1 cellular context compared by ENCODE assay signal in the genomic region with DNA sequence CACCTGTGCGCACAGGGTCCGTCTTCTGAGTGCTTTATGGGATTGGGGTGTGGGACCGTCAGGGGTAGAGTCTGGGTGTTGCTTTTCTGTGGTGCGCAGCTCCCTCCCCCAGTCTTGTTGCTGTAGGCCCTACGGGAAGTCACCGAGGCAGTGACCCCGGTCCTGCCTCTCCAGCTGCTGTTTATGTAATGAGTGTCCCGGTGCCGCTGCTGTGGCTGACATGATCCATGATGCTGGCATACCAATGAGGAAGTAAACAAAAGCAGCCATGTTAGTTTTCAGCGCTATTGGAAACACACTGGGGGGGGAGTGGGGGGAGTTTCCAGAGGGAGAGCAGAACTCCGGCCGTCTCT.
TF ChIP-seq lines count a peak whose summit lies in the region.

No MANE protein-coding gene starts in this region.

TF ChIP-seq in HepG2, 621 proteins besides CTCF, POLR2A, EP300 and RAD21 (continued from another document and continues in another):
- TF ChIP-seq AKNA (CRISPR knock-in tag; IDR thresholded peaks at IDR 0.05; ENCODE audit: borderline replicate concordance): no peak
- TF ChIP-seq ARID5B (CRISPR knock-in tag; IDR thresholded peaks at IDR 0.05): no peak
- no peak for TF ChIP-seq NFIC (IDR thresholded peaks at IDR 0.05; ENCODE audit: low read length)
- TF ChIP-seq SSRP1 (CRISPR knock-in tag; IDR thresholded peaks at IDR 0.05): no peak
- no peak for TF ChIP-seq ATF7-NPFF (CRISPR knock-in tag; IDR thresholded peaks at IDR 0.05; ENCODE audit: low read depth)
- TF ChIP-seq ZSCAN25 (CRISPR knock-in tag; IDR thresholded peaks at IDR 0.05): no peak
- TF ChIP-seq, protein P1, sequence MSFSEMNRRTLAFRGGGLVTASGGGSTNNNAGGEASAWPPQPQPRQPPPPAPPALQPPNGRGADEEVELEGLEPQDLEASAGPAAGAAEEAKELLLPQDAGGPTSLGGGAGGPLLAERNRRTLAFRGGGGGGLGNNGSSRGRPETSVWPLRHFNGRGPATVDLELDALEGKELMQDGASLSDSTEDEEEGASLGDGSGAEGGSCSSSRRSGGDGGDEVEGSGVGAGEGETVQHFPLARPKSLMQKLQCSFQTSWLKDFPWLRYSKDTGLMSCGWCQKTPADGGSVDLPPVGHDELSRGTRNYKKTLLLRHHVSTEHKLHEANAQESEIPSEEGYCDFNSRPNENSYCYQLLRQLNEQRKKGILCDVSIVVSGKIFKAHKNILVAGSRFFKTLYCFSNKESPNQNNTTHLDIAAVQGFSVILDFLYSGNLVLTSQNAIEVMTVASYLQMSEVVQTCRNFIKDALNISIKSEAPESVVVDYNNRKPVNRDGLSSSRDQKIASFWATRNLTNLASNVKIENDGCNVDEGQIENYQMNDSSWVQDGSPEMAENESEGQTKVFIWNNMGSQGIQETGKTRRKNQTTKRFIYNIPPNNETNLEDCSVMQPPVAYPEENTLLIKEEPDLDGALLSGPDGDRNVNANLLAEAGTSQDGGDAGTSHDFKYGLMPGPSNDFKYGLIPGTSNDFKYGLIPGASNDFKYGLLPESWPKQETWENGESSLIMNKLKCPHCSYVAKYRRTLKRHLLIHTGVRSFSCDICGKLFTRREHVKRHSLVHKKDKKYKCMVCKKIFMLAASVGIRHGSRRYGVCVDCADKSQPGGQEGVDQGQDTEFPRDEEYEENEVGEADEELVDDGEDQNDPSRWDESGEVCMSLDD (CRISPR knock-in tag; IDR thresholded peaks at IDR 0.05; ENCODE audit: borderline replicate concordance): 0 out of 2 replicates have a peak, but pooled peaks have one; percentile 44
- no peak for TF ChIP-seq ZFP1 (CRISPR knock-in tag; IDR thresholded peaks at IDR 0.05)
- TF ChIP-seq DDIT3 (CRISPR knock-in tag; IDR thresholded peaks at IDR 0.05): no peak
- TF ChIP-seq SNRNP70 (IDR thresholded peaks at IDR 0.05; ENCODE audit: low read depth, low read length): no peak
- no peak for TF ChIP-seq TAF15 (IDR thresholded peaks at IDR 0.05; ENCODE audit: low read depth, low read length, poor library complexity, severe bottlenecking)
- TF ChIP-seq POLR2G (IDR thresholded peaks at IDR 0.05; ENCODE audit: low read depth, low read length): peak; percentile 48; the same call in 1 of the 2 replicates
- TF ChIP-seq SMYD3 (CRISPR knock-in tag; IDR thresholded peaks at IDR 0.05): no peak
- TF ChIP-seq ZNF446 (CRISPR knock-in tag; IDR thresholded peaks at IDR 0.05): no peak
- TF ChIP-seq, protein P2, sequence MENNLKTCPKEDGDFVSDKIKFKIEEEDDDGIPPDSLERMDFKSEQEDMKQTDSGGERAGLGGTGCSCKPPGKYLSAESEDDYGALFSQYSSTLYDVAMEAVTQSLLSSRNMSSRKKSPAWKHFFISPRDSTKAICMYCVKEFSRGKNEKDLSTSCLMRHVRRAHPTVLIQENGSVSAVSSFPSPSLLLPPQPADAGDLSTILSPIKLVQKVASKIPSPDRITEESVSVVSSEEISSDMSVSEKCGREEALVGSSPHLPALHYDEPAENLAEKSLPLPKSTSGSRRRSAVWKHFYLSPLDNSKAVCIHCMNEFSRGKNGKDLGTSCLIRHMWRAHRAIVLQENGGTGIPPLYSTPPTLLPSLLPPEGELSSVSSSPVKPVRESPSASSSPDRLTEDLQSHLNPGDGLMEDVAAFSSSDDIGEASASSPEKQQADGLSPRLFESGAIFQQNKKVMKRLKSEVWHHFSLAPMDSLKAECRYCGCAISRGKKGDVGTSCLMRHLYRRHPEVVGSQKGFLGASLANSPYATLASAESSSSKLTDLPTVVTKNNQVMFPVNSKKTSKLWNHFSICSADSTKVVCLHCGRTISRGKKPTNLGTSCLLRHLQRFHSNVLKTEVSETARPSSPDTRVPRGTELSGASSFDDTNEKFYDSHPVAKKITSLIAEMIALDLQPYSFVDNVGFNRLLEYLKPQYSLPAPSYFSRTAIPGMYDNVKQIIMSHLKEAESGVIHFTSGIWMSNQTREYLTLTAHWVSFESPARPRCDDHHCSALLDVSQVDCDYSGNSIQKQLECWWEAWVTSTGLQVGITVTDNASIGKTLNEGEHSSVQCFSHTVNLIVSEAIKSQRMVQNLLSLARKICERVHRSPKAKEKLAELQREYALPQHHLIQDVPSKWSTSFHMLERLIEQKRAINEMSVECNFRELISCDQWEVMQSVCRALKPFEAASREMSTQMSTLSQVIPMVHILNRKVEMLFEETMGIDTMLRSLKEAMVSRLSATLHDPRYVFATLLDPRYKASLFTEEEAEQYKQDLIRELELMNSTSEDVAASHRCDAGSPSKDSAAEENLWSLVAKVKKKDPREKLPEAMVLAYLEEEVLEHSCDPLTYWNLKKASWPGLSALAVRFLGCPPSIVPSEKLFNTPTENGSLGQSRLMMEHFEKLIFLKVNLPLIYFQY (CRISPR knock-in tag; IDR thresholded peaks at IDR 0.05; ENCODE audit: borderline replicate concordance): no peak; the same call in 1 of the 2 replicates
- TF ChIP-seq ZNF3 (CRISPR knock-in tag; IDR thresholded peaks at IDR 0.05): no peak
- TF ChIP-seq, protein P3, sequence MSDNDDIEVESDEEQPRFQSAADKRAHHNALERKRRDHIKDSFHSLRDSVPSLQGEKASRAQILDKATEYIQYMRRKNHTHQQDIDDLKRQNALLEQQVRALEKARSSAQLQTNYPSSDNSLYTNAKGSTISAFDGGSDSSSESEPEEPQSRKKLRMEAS (IDR thresholded peaks at IDR 0.05): no peak
- TF ChIP-seq, protein P4, sequence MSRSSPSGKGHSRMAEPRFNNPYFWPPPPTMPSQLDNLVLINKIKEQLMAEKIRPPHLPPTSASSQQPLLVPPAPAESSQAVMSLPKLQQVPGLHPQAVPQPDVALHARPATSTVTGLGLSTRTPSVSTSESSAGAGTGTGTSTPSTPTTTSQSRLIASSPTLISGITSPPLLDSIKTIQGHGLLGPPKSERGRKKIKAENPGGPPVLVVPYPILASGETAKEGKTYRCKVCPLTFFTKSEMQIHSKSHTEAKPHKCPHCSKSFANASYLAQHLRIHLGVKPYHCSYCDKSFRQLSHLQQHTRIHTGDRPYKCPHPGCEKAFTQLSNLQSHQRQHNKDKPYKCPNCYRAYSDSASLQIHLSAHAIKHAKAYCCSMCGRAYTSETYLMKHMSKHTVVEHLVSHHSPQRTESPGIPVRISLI (CRISPR knock-in tag; IDR thresholded peaks at IDR 0.05; ENCODE audit: borderline replicate concordance): no peak
- TF ChIP-seq RFXANK (CRISPR knock-in tag; IDR thresholded peaks at IDR 0.05): no peak
- no peak for TF ChIP-seq DNMT1 (CRISPR knock-in tag; IDR thresholded peaks at IDR 0.05)
- no peak for TF ChIP-seq ZNF800 (CRISPR knock-in tag; IDR thresholded peaks at IDR 0.05)
- no peak for TF ChIP-seq ZNF282 (IDR thresholded peaks at IDR 0.05; ENCODE audit: partially characterized antibody)
- no peak for TF ChIP-seq ZNF121 (CRISPR knock-in tag; IDR thresholded peaks at IDR 0.05)
- TF ChIP-seq, protein P5, sequence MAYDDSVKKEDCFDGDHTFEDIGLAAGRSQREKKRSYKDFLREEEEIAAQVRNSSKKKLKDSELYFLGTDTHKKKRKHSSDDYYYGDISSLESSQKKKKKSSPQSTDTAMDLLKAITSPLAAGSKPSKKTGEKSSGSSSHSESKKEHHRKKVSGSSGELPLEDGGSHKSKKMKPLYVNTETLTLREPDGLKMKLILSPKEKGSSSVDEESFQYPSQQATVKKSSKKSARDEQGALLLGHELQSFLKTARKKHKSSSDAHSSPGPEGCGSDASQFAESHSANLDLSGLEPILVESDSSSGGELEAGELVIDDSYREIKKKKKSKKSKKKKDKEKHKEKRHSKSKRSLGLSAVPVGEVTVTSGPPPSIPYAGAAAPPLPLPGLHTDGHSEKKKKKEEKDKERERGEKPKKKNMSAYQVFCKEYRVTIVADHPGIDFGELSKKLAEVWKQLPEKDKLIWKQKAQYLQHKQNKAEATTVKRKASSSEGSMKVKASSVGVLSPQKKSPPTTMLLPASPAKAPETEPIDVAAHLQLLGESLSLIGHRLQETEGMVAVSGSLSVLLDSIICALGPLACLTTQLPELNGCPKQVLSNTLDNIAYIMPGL (CRISPR knock-in tag; IDR thresholded peaks at IDR 0.05; ENCODE audit: borderline replicate concordance in 1 of 2, low read depth in 1 of 2): no peak
- TF ChIP-seq, protein P6, sequence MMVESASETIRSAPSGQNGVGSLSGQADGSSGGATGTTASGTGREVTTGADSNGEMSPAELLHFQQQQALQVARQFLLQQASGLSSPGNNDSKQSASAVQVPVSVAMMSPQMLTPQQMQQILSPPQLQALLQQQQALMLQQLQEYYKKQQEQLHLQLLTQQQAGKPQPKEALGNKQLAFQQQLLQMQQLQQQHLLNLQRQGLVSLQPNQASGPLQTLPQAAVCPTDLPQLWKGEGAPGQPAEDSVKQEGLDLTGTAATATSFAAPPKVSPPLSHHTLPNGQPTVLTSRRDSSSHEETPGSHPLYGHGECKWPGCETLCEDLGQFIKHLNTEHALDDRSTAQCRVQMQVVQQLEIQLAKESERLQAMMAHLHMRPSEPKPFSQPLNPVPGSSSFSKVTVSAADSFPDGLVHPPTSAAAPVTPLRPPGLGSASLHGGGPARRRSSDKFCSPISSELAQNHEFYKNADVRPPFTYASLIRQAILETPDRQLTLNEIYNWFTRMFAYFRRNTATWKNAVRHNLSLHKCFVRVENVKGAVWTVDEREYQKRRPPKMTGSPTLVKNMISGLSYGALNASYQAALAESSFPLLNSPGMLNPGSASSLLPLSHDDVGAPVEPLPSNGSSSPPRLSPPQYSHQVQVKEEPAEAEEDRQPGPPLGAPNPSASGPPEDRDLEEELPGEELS (CRISPR knock-in tag; IDR thresholded peaks at IDR 0.05): peak; percentile 83
- 0 out of 2 replicates have a peak, but pooled peaks have one; percentile 66 for TF ChIP-seq ZNF180 (CRISPR knock-in tag; IDR thresholded peaks at IDR 0.05; ENCODE audit: borderline replicate concordance, low read depth)
